22 cellular contexts compared by ENCODE assay signal in genomic region chr12:91781114-91781513, GRCh38.
DNase-seq lines count a peak whose midpoint lies in the region; ATAC-seq, FAIRE-seq and TF ChIP-seq lines count a peak whose summit lies in the region.
"Had no signal": no experiment of that assay in that cellular context is flagged by ENCODE, and none has a peak within 500 bp of the region (broad histone marks: within the 10 kb centered on the region; RNA-seq: fewer than 3 reads in every experiment).

No MANE protein-coding gene starts in this region.

- CTCF ChIA-PET in A549 (lab: Yijun Ruan, JAX) = no interaction called here

- in situ Hi-C loops in astrocyte of the spinal cord (cut with HindIII; ENCODE audit: low sequenced_read_pairs) = no loop called here

- H4K20me1 ChIP-seq in hepatocyte (ENCODE audit: insufficient read depth, poor library complexity, severe bottlenecking) = no peaks in the 10 kb centered on the region

- H3K27me3 ChIP-seq in hepatocyte (no peaks in the 10 kb centered on the region), esophagus squamous epithelium (no peaks in the 10 kb centered on the region)
- H3K27me3 ChIP-seq: body of pancreas, thyroid gland had no signal

- no peak overlapping the region for H3K4me3 ChIP-seq in A549
- H3K4me3 ChIP-seq in astrocyte of the spinal cord (ENCODE audit: low read depth, low read length) = no peak overlapping the region
- H3K4me3 ChIP-seq in hepatocyte = no peak overlapping the region
- H3K4me3 ChIP-seq in esophagus squamous epithelium = no peak overlapping the region
- H3K4me3 ChIP-seq: body of pancreas, thyroid gland had no signal

- POLR2A ChIA-PET in A549 (lab: Yijun Ruan, JAX) = interaction anchor here (0.8 kb wide), 1 partner anchor 365 kb away, joined by 3 read pairs; the partner anchor contains the start of gene BTG1

- WGBS in A549 (ENCODE audit: missing lambda C conversion rate) = 80% methylated on average over 2 of the region's 2 CpGs
- 83% methylated on average over 2 of the region's 2 CpGs for WGBS in hepatocyte (ENCODE audit: low lambda C conversion rate, missing lambda C conversion rate)
- WGBS in esophagus squamous epithelium, 2 donors = 72 to 97% methylated on average over 2 of the region's 2 CpGs

- TF ChIP-seq RAD21 in A549 (conservative IDR thresholded peaks at IDR 0.05 in 1 of 2, IDR thresholded peaks at IDR 0.05 in 1 of 2) = no peak

- H3K9me3 ChIP-seq in A549 = no peaks in the 10 kb centered on the region
- no peaks in the 10 kb centered on the region for H3K9me3 ChIP-seq in hepatocyte (ENCODE audit: low read depth)
- no peaks in the 10 kb centered on the region for H3K9me3 ChIP-seq in esophagus squamous epithelium
- H3K9me3 ChIP-seq: body of pancreas, thyroid gland had no signal

- no peak for FAIRE-seq in A549 (lab: Jason Lieb, UNC)
- FAIRE-seq: GM18507 had no signal

- no peak for ATAC-seq in A549
- ATAC-seq: body of pancreas, left lobe of liver had no signal

- H3K4me1 ChIP-seq in A549 (peaks cover 26% of the 10 kb centered on the region), hepatocyte (ENCODE audit: insufficient read depth) (peaks cover 18% of the 10 kb centered on the region), esophagus squamous epithelium (peaks cover 0 to 16% (median 6%) of the 10 kb centered on the region in 3 donors)
- H3K4me1 ChIP-seq: body of pancreas had no signal

- H3K27ac ChIP-seq in A549 (no peak overlapping the region), hepatocyte (no peak overlapping the region), esophagus squamous epithelium (no peak overlapping the region)
- H3K27ac ChIP-seq: body of pancreas, thyroid gland had no signal

- no peaks in the 10 kb centered on the region for H3K79me2 ChIP-seq in hepatocyte

- intact Hi-C loops in esophagus squamous epithelium (cut with DNase I) = no loop called here

- TF ChIP-seq EP300 in A549 (IDR thresholded peaks at IDR 0.05) = no peak

- TF ChIP-seq CTCF in A549 (IDR thresholded peaks at IDR 0.05) (no peak), astrocyte of the spinal cord (IDR thresholded peaks at IDR 0.05; ENCODE audit: low read depth, low read length) (no peak), hepatocyte (IDR thresholded peaks at IDR 0.05; ENCODE audit: poor library complexity) (no peak), esophagus squamous epithelium (IDR thresholded peaks at IDR 0.05) (no peak)

- no peak overlapping the region for H2AFZ ChIP-seq in hepatocyte

- DNase-seq in A549 (ENCODE audit: low read depth in 1 of 2, low spot score in 1 of 2) (no peak), HT1080 (ENCODE audit: low read depth) (peak; percentile 8), astrocyte of the spinal cord (ENCODE audit: low read depth, low spot score) (peak; percentile 49), hepatocyte (ENCODE audit: low spot score) (peak; percentile 9), DMS79 (lab: John Stamatoyannopoulos, UW) (no peak), esophagus squamous epithelium (lab: John Stamatoyannopoulos, UW) (no peak), hepatic stellate cell (ENCODE audit: low spot score) (no peak)
- DNase-seq in central memory CD4-positive, alpha-beta T cell = no peak
- DNase-seq: activated CD4-positive, alpha-beta T cell treated with anti-CD3 and anti-CD28 coated beads, Interleukin-2, amount 10 ng/mL, durations not matched to agents 24 days and 14 days; activated CD8-positive, alpha-beta memory T cell treated with anti-CD3 and anti-CD28 coated beads, Interleukin-2, amount 50 U/mL, for 48 hours; body of pancreas; DMS53; H7; hippocampal formation; NCI-H2081 treated with DMSO at 0.1 percent for 48 hours; NCI-H510A; occipital lobe; stimulated activated naive CD4-positive, alpha-beta T cell; SW 1271; thyroid gland had no signal

- no peaks in the 10 kb centered on the region for H3K36me3 ChIP-seq in hepatocyte (replicated peaks; ENCODE audit: insufficient read depth, low read depth)
- H3K36me3 ChIP-seq in esophagus squamous epithelium = no peaks in the 10 kb centered on the region
- H3K36me3 ChIP-seq: thyroid gland had no signal

- TF ChIP-seq POLR2A in A549 (IDR thresholded peaks at IDR 0.05; ENCODE audit: low read length) (no peak), esophagus squamous epithelium (IDR thresholded peaks at IDR 0.05) (no peak)

- H3K9me2 ChIP-seq in hepatocyte (replicated peaks; ENCODE audit: insufficient read depth) = no peaks in the 10 kb centered on the region

- H3K4me2 ChIP-seq in A549 = no peak overlapping the region
- H3K4me2 ChIP-seq in hepatocyte = no peak overlapping the region

TF ChIP-seq in A549, 52 proteins besides CTCF, POLR2A, EP300 and RAD21:
- TF ChIP-seq, protein P1, sequence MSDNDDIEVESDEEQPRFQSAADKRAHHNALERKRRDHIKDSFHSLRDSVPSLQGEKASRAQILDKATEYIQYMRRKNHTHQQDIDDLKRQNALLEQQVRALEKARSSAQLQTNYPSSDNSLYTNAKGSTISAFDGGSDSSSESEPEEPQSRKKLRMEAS (IDR thresholded peaks at IDR 0.05) = no peak
- TF ChIP-seq, protein P2, sequence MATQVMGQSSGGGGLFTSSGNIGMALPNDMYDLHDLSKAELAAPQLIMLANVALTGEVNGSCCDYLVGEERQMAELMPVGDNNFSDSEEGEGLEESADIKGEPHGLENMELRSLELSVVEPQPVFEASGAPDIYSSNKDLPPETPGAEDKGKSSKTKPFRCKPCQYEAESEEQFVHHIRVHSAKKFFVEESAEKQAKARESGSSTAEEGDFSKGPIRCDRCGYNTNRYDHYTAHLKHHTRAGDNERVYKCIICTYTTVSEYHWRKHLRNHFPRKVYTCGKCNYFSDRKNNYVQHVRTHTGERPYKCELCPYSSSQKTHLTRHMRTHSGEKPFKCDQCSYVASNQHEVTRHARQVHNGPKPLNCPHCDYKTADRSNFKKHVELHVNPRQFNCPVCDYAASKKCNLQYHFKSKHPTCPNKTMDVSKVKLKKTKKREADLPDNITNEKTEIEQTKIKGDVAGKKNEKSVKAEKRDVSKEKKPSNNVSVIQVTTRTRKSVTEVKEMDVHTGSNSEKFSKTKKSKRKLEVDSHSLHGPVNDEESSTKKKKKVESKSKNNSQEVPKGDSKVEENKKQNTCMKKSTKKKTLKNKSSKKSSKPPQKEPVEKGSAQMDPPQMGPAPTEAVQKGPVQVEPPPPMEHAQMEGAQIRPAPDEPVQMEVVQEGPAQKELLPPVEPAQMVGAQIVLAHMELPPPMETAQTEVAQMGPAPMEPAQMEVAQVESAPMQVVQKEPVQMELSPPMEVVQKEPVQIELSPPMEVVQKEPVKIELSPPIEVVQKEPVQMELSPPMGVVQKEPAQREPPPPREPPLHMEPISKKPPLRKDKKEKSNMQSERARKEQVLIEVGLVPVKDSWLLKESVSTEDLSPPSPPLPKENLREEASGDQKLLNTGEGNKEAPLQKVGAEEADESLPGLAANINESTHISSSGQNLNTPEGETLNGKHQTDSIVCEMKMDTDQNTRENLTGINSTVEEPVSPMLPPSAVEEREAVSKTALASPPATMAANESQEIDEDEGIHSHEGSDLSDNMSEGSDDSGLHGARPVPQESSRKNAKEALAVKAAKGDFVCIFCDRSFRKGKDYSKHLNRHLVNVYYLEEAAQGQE (IDR thresholded peaks at IDR 0.05) = peak; percentile 61
- TF ChIP-seq FOSB (CRISPR knock-in tag; IDR thresholded peaks at IDR 0.05) = no peak
- TF ChIP-seq ZFP36 (IDR thresholded peaks at IDR 0.05; ENCODE audit: borderline replicate concordance, partially characterized antibody) = no peak
TF ChIP-seq in A549: peak in this region for 1.

Comparison
In these comparisons a context has a peak if more than half of its experiments do, and no peak if none do; other contexts are left out.
1. DNase-seq: peak in HT1080 (single experiment), astrocyte of the spinal cord (single experiment) and hepatocyte (single experiment); none in A549 (0 of 2), DMS79 (single experiment), central memory CD4-positive, alpha-beta T cell (single experiment), esophagus squamous epithelium (single experiment) and hepatic stellate cell (single experiment).